ENCODE assay signal across 8 cellular contexts in the genomic region with DNA sequence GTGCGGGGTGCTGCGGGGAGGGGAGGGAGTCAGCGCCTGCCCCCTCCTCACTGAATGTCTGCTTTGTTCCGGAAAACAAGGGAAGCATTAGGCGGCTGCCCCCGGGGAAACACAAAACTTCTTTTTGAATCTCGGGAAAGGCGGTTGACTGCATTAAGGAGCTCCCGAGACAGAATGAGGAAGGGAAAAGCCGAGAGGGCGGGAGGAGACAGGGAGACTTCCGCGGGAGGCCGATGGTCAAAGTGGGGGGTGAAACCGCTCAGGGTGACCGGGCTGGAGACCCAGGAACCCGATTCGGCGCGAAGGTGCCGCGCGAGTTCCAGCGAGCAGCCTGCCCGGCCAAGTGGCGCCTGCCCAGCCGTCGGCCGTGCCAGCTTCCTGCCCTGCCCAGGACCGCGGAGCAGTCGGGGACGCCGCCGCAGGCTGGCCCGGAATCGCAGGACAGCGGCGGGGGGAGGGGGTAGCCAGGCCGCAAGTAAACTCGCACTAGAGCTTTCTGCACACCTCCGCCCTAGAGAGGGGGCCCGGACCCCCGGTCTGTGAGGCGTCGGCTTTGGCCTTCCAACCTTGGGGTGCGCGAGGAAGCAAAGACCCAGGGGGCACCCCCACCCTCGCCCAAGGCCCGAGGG. TPM values are rescaled to one million over a fixed set of nuclear protein-coding genes. Genes with fewer than 3 reads are reported as not detected.
DNase-seq lines count a peak whose midpoint lies in the region; ATAC-seq and TF ChIP-seq lines count a peak whose summit lies in the region.

No MANE protein-coding gene starts in this region.

- H3K4me3 Mint-ChIP-seq in activated CD4-positive, alpha-beta memory T cell treated with anti-CD3 and anti-CD28 coated beads for 36 hours: peak overlapping the region; percentile 67
- H3K4me3 Mint-ChIP-seq in glutamatergic neuron (ENCODE audit: unreplicated experiment): peak overlapping the region; percentile 34
- peak overlapping the region; percentile 61 for H3K4me3 Mint-ChIP-seq in osteocyte (ENCODE audit: unreplicated experiment)

- CTCF ChIA-PET in activated CD4-positive, alpha-beta memory T cell treated with anti-CD3 and anti-CD28 coated beads for 36 hours (lab: Charles Lee): no interaction called here

- intact Hi-C loops in activated CD4-positive, alpha-beta memory T cell treated with anti-CD3 and anti-CD28 coated beads for 36 hours (cut with micrococcal nuclease): loop anchor here (1.0 to 5.0 kb wide), 4 partner anchors 47 to 141 kb away; no protein-coding TSS in a partner anchor

- no peaks in the 10 kb centered on the region for H3K36me3 Mint-ChIP-seq in activated CD4-positive, alpha-beta memory T cell treated with anti-CD3 and anti-CD28 coated beads for 36 hours
- no peaks in the 10 kb centered on the region for H3K36me3 Mint-ChIP-seq in glutamatergic neuron (ENCODE audit: unreplicated experiment)
- H3K36me3 Mint-ChIP-seq in osteocyte (ENCODE audit: unreplicated experiment): no peaks in the 10 kb centered on the region

- H3K27me3 ChIP-seq in H7 (ENCODE audit: control insufficient read depth, insufficient read depth, low read length): peaks cover 79% of the 10 kb centered on the region

- peaks cover 7% of the 10 kb centered on the region for H3K4me1 Mint-ChIP-seq in activated CD4-positive, alpha-beta memory T cell treated with anti-CD3 and anti-CD28 coated beads for 36 hours (ENCODE audit: low read depth)
- peaks cover 13% of the 10 kb centered on the region for H3K4me1 Mint-ChIP-seq in glutamatergic neuron (ENCODE audit: low read depth, unreplicated experiment)
- H3K4me1 Mint-ChIP-seq in osteocyte (ENCODE audit: unreplicated experiment): peaks cover 69% of the 10 kb centered on the region

- no peaks in the 10 kb centered on the region for H3K9me3 Mint-ChIP-seq in activated CD4-positive, alpha-beta memory T cell treated with anti-CD3 and anti-CD28 coated beads for 36 hours
- H3K9me3 Mint-ChIP-seq in glutamatergic neuron (ENCODE audit: unreplicated experiment) (peaks cover 4% of the 10 kb centered on the region), osteocyte (ENCODE audit: unreplicated experiment) (no peaks in the 10 kb centered on the region)

- H3K4me3 ChIP-seq in H7 (ENCODE audit: insufficient read depth, low read depth, low read length): peak overlapping the region; percentile 61

- H3K27ac Mint-ChIP-seq in activated CD4-positive, alpha-beta memory T cell treated with anti-CD3 and anti-CD28 coated beads for 36 hours: no peak overlapping the region
- H3K27ac Mint-ChIP-seq in glutamatergic neuron (ENCODE audit: unreplicated experiment): peak overlapping the region; percentile 52
- peak overlapping the region; percentile 86 for H3K27ac Mint-ChIP-seq in osteocyte (ENCODE audit: unreplicated experiment)

- ATAC-seq in HG03196 (IDR thresholded peaks at IDR 0.05; ENCODE audit: unreplicated experiment): no peak
- no peak for ATAC-seq in GM18517 (IDR thresholded peaks at IDR 0.05; ENCODE audit: unreplicated experiment)
- ATAC-seq in GM21515 (IDR thresholded peaks at IDR 0.05; ENCODE audit: unreplicated experiment): no peak

- DNase-seq in C1 segment of cervical spinal cord (lab: John Stamatoyannopoulos, UW) (peak in 8 of 14 donors; percentile 27 to 72 (median 52)), H7 (peak; percentile 87), glutamatergic neuron (peak; percentile 20), osteocyte (ENCODE audit: extremely low spot score, unreplicated experiment) (no peak)
- peak; percentile 18 for DNase-seq in activated CD4-positive, alpha-beta memory T cell treated with anti-CD3 and anti-CD28 coated beads for 36 hours

- POLR2A ChIA-PET in activated CD4-positive, alpha-beta memory T cell treated with anti-CD3 and anti-CD28 coated beads for 36 hours (lab: Charles Lee): interaction anchor here (0.9 to 1.5 kb wide), 5 partner anchors 15 to 53 kb away, joined by 3 to 5 read pairs (median 4); no protein-coding TSS in a partner anchor

- H3K36me3 ChIP-seq in H7 (replicated peaks; ENCODE audit: control insufficient read depth, insufficient read depth, low read length): no peaks in the 10 kb centered on the region

- TF ChIP-seq CTCF in glutamatergic neuron (IDR thresholded peaks at IDR 0.05; ENCODE audit: partially characterized antibody, unreplicated experiment): no peak
- no peak for TF ChIP-seq CTCF in osteocyte (IDR thresholded peaks at IDR 0.05)

- H3K27me3 Mint-ChIP-seq in activated CD4-positive, alpha-beta memory T cell treated with anti-CD3 and anti-CD28 coated beads for 36 hours: no peaks in the 10 kb centered on the region
- H3K27me3 Mint-ChIP-seq in glutamatergic neuron (ENCODE audit: unreplicated experiment) (peaks cover 9% of the 10 kb centered on the region), osteocyte (ENCODE audit: unreplicated experiment) (no peaks in the 10 kb centered on the region)

RNA-seq across cellular contexts. Expression of gene BCOR, which starts 55.1 kb away (rescaled TPM):
- total RNA-seq in H7 (2014; rRNA removed; shearing (Covaris generic)): 32.5 and 51.0 TPM in 2 replicates
- total RNA-seq in activated CD4-positive, alpha-beta memory T cell treated with anti-CD3 and anti-CD28 coated beads for 36 hours: 10 to 100 TPM; 33.7 to 35.0 TPM
- total RNA-seq in glutamatergic neuron (ENCODE audit: unreplicated experiment): 59.0 TPM
- total RNA-seq in osteocyte: 24.1 and 24.8 TPM in 2 replicates
